36 cellular contexts compared by ENCODE assay signal in genomic region chr11:66271816-66272215, GRCh38. TPM values are rescaled to one million over a fixed set of nuclear protein-coding genes. Genes with fewer than 3 reads are reported as not detected.
DNase-seq lines count a peak whose midpoint lies in the region; ATAC-seq, FAIRE-seq and TF ChIP-seq lines count a peak whose summit lies in the region.
"Had no signal": no experiment of that assay in that cellular context is flagged by ENCODE, and none has a peak within 500 bp of the region (broad histone marks: within the 10 kb centered on the region; RNA-seq: fewer than 3 reads in every experiment).

No MANE protein-coding gene starts in this region.

- CTCF ChIA-PET in activated CD8-positive, alpha-beta T cell treated with anti-CD3 and anti-CD28 coated beads for 36 hours (lab: Charles Lee), result interaction anchor here (0.8 to 7.6 kb wide), 6 partner anchors 10 to 92 kb away, joined by 3 to 37 read pairs (median 4); partner anchors contain the start of gene YIF1A
- CTCF ChIA-PET in activated CD8-positive, alpha-beta T cell treated with anti-CD3 and anti-CD28 coated beads, Interleukin-2, amount 10 ng/mL, durations not matched to agents 7 days and 5 days (lab: Charles Lee), result interaction anchor here (0.6 to 6.6 kb wide), 4 partner anchors 10 to 382 kb away, joined by 3 to 64 read pairs (median 3); no protein-coding TSS in a partner anchor

- H3K27ac Mint-ChIP-seq in activated CD8-positive, alpha-beta T cell treated with anti-CD3 and anti-CD28 coated beads for 36 hours, result peak overlapping the region; percentile 27
- H3K27ac Mint-ChIP-seq in activated CD8-positive, alpha-beta T cell treated with anti-CD3 and anti-CD28 coated beads, Interleukin-2, amount 10 ng/mL, durations not matched to agents 7 days and 5 days, result no peak overlapping the region
- H3K27ac Mint-ChIP-seq in brain (peak overlapping the region in 1 of 5 experiments; percentile 38), neural progenitor cell (no peak overlapping the region)
- H3K27ac Mint-ChIP-seq: activated CD4-positive, alpha-beta T cell treated with anti-CD3 and anti-CD28 coated beads, Interleukin-2, amount 10 ng/mL, durations not matched to agents 7 days and 5 days; activated naive CD4-positive, alpha-beta T cell treated with anti-CD3 and anti-CD28 coated beads for 36 hours; memory B cell had no signal

- no peak overlapping the region for H3K4me2 ChIP-seq in neural progenitor cell
- H3K4me2 ChIP-seq: A549, smooth muscle cell had no signal

- H3K9me3 ChIP-seq in RWPE2 (ENCODE audit: severe bottlenecking) (no peaks in the 10 kb centered on the region), neural progenitor cell (ENCODE audit: low read depth) (no peaks in the 10 kb centered on the region), kidney (ENCODE audit: control insufficient read depth in 1 of 2, low read length in 2 of 2) (no peaks in the 10 kb centered on the region)
- H3K9me3 ChIP-seq: A549, breast epithelium, thyroid gland, uterus had no signal

- H3K27me3 ChIP-seq in RWPE2 (ENCODE audit: insufficient read depth, poor library complexity, severe bottlenecking), result no peaks in the 10 kb centered on the region
- no peaks in the 10 kb centered on the region for H3K27me3 ChIP-seq in neural progenitor cell
- H3K27me3 ChIP-seq: breast epithelium, thyroid gland, uterus had no signal

- intact Hi-C loops in activated CD8-positive, alpha-beta T cell treated with anti-CD3 and anti-CD28 coated beads for 36 hours (cut with micrococcal nuclease), result no loop called here
- intact Hi-C loops in kidney (cut with DNase I), result loop anchor here (10.0 kb wide), 1 partner anchor 47 kb away; no protein-coding TSS in a partner anchor

- DNase-seq in activated CD8-positive, alpha-beta T cell treated with anti-CD3 and anti-CD28 coated beads for 36 hours, result no peak
- DNase-seq in activated CD8-positive, alpha-beta T cell treated with anti-CD3 and anti-CD28 coated beads, Interleukin-2, amount 10 ng/mL, durations not matched to agents 7 days and 5 days, result no peak
- peak; percentile 16 for DNase-seq in RWPE2 (ENCODE audit: low spot score)
- no peak for DNase-seq in neural progenitor cell (ENCODE audit: low spot score)
- DNase-seq in cerebellar nuclear complex (lab: John Stamatoyannopoulos, UW), result no peak
- no peak for DNase-seq in A172 (ENCODE audit: low spot score)
- no peak for DNase-seq in kidney
- DNase-seq: activated CD4-positive, alpha-beta T cell treated with anti-CD3 and anti-CD28 coated beads, Interleukin-2, amount 10 ng/mL, durations not matched to agents 7 days and 5 days; activated naive CD4-positive, alpha-beta T cell treated with anti-CD3 and anti-CD28 coated beads for 36 hours; AML-193; amygdala; DMS153; effector memory CD4-positive, alpha-beta T cell; erythroblast; H7; NCI-H2029; NCI-H526 treated with DMSO at 0.1 percent for 48 hours; PC-3; stimulated activated CD4-positive, alpha-beta T cell treated with anti-CD3 and anti-CD28 coated beads, Interleukin-2, amount 100 ng/mL, for 24 hours; T1000; thyroid gland; uterus; WERI-Rb-1 had no signal

- no peak for FAIRE-seq in kidney (lab: Jason Lieb, UNC)
- FAIRE-seq: A549, colon, GM12892 had no signal

- no peaks in the 10 kb centered on the region for H3K27me3 Mint-ChIP-seq in activated CD8-positive, alpha-beta T cell treated with anti-CD3 and anti-CD28 coated beads for 36 hours
- H3K27me3 Mint-ChIP-seq in activated CD8-positive, alpha-beta T cell treated with anti-CD3 and anti-CD28 coated beads, Interleukin-2, amount 10 ng/mL, durations not matched to agents 7 days and 5 days (ENCODE audit: low read depth), result no peaks in the 10 kb centered on the region
- H3K27me3 Mint-ChIP-seq in brain (peaks cover 10% of the 10 kb centered on the region), neural progenitor cell (ENCODE audit: insufficient read depth, low read depth) (peaks cover 12% of the 10 kb centered on the region)
- H3K27me3 Mint-ChIP-seq: activated CD4-positive, alpha-beta T cell treated with anti-CD3 and anti-CD28 coated beads, Interleukin-2, amount 10 ng/mL, durations not matched to agents 7 days and 5 days; memory B cell had no signal

- no peak for ATAC-seq in activated CD8-positive, alpha-beta T cell treated with anti-CD3 and anti-CD28 coated beads for 36 hours
- ATAC-seq in activated CD8-positive, alpha-beta T cell treated with anti-CD3 and anti-CD28 coated beads, Interleukin-2, amount 10 ng/mL, durations not matched to agents 7 days and 5 days, result no peak
- ATAC-seq in RWPE2 (ENCODE audit: low read depth), result no peak
- ATAC-seq: A549, left lobe of liver, PC-3, right cardiac atrium, Right ventricle myocardium inferior, SK-N-SH treated with all-trans-retinoic acid at 6 μM for 48 hours had no signal

- no peaks in the 10 kb centered on the region for H3K9me3 Mint-ChIP-seq in activated CD8-positive, alpha-beta T cell treated with anti-CD3 and anti-CD28 coated beads for 36 hours
- no peaks in the 10 kb centered on the region for H3K9me3 Mint-ChIP-seq in activated CD8-positive, alpha-beta T cell treated with anti-CD3 and anti-CD28 coated beads, Interleukin-2, amount 10 ng/mL, durations not matched to agents 7 days and 5 days (ENCODE audit: insufficient read depth)
- H3K9me3 Mint-ChIP-seq in brain (peaks cover 0 to 10% (median 0%) of the 10 kb centered on the region in 5 experiments), neural progenitor cell (no peaks in the 10 kb centered on the region)
- H3K9me3 Mint-ChIP-seq: activated CD4-positive, alpha-beta T cell treated with anti-CD3 and anti-CD28 coated beads, Interleukin-2, amount 10 ng/mL, durations not matched to agents 7 days and 5 days; activated naive CD4-positive, alpha-beta T cell treated with anti-CD3 and anti-CD28 coated beads for 36 hours; memory B cell had no signal

- H4K20me1 ChIP-seq in neural progenitor cell (ENCODE audit: low read depth), result peaks cover 26% of the 10 kb centered on the region

- peaks cover 54% of the 10 kb centered on the region for H3K36me3 ChIP-seq in RWPE2 (ENCODE audit: low read depth)
- no peaks in the 10 kb centered on the region for H3K36me3 ChIP-seq in neural progenitor cell
- peaks cover 24 to 31% of the 10 kb centered on the region in 2 donors for H3K36me3 ChIP-seq in kidney (ENCODE audit: control insufficient read depth in 1 of 2, insufficient read depth in 2 of 2, low read length in 2 of 2)
- H3K36me3 ChIP-seq: uterus had no signal

- H3K4me3 Mint-ChIP-seq in activated CD8-positive, alpha-beta T cell treated with anti-CD3 and anti-CD28 coated beads for 36 hours, result no peak overlapping the region
- H3K4me3 Mint-ChIP-seq in activated CD8-positive, alpha-beta T cell treated with anti-CD3 and anti-CD28 coated beads, Interleukin-2, amount 10 ng/mL, durations not matched to agents 7 days and 5 days, result no peak overlapping the region
- H3K4me3 Mint-ChIP-seq in brain, result peak overlapping the region in 4 of 5 experiments; percentile 17 to 38 (median 28)
- peak overlapping the region; percentile 55 for H3K4me3 Mint-ChIP-seq in neural progenitor cell
- H3K4me3 Mint-ChIP-seq: activated CD4-positive, alpha-beta T cell treated with anti-CD3 and anti-CD28 coated beads, Interleukin-2, amount 10 ng/mL, durations not matched to agents 7 days and 5 days; activated naive CD4-positive, alpha-beta T cell treated with anti-CD3 and anti-CD28 coated beads for 36 hours; memory B cell had no signal

- H3K4me3 ChIP-seq in RWPE2 (ENCODE audit: severe bottlenecking) (no peak overlapping the region), neural progenitor cell (no peak overlapping the region), kidney (ENCODE audit: low read length in 2 of 2) (no peak overlapping the region)
- H3K4me3 ChIP-seq: A549, breast epithelium, smooth muscle cell, thyroid gland, uterus had no signal

- H2AFZ ChIP-seq in neural progenitor cell (replicated peaks), result no peak overlapping the region

- H3K36me3 Mint-ChIP-seq in activated CD8-positive, alpha-beta T cell treated with anti-CD3 and anti-CD28 coated beads for 36 hours (ENCODE audit: low read depth), result peaks cover 51% of the 10 kb centered on the region
- H3K36me3 Mint-ChIP-seq in activated CD8-positive, alpha-beta T cell treated with anti-CD3 and anti-CD28 coated beads, Interleukin-2, amount 10 ng/mL, durations not matched to agents 7 days and 5 days (ENCODE audit: low read depth), result peaks cover 59% of the 10 kb centered on the region
- peaks cover 28% of the 10 kb centered on the region for H3K36me3 Mint-ChIP-seq in brain
- H3K36me3 Mint-ChIP-seq in neural progenitor cell, result peaks cover 18% of the 10 kb centered on the region

- peaks cover 26% of the 10 kb centered on the region for H3F3A ChIP-seq in neural progenitor cell (ENCODE audit: low read depth)

- H3K4me1 ChIP-seq in RWPE2 (ENCODE audit: insufficient read depth, poor library complexity, severe bottlenecking) (no peaks in the 10 kb centered on the region), neural progenitor cell (peaks cover 10% of the 10 kb centered on the region), kidney (ENCODE audit: control insufficient read depth in 1 of 2, insufficient read depth in 1 of 2, low read depth in 1 of 2, low read length in 2 of 2) (peaks cover 6 to 8% of the 10 kb centered on the region in 2 donors)

- H3K27ac ChIP-seq in RWPE2 (ENCODE audit: poor library complexity, severe bottlenecking) (no peak overlapping the region), neural progenitor cell (no peak overlapping the region), kidney (ENCODE audit: low read depth in 2 of 2, low read length in 2 of 2) (no peak overlapping the region)
- H3K27ac ChIP-seq: A549, breast epithelium, HL-60, thyroid gland, uterus, WERI-Rb-1 had no signal

- no peak for TF ChIP-seq CTCF in activated CD8-positive, alpha-beta T cell treated with anti-CD3 and anti-CD28 coated beads for 36 hours (IDR thresholded peaks at IDR 0.05)
- TF ChIP-seq CTCF in RWPE2 (IDR thresholded peaks at IDR 0.05; ENCODE audit: poor library complexity, severe bottlenecking) (no peak), brain (conservative IDR thresholded peaks at IDR 0.05) (no peak), neural progenitor cell (IDR thresholded peaks at IDR 0.05) (no peak), kidney (IDR thresholded peaks at IDR 0.05; ENCODE audit: borderline replicate concordance, extremely low read depth, insufficient read depth) (no peak)

- H3K4me1 Mint-ChIP-seq in activated CD8-positive, alpha-beta T cell treated with anti-CD3 and anti-CD28 coated beads for 36 hours (ENCODE audit: low read depth), result peaks cover 29% of the 10 kb centered on the region
- peaks cover 49% of the 10 kb centered on the region for H3K4me1 Mint-ChIP-seq in activated CD8-positive, alpha-beta T cell treated with anti-CD3 and anti-CD28 coated beads, Interleukin-2, amount 10 ng/mL, durations not matched to agents 7 days and 5 days (ENCODE audit: low read depth)
- H3K4me1 Mint-ChIP-seq in brain (peaks cover 35% of the 10 kb centered on the region), neural progenitor cell (peaks cover 19% of the 10 kb centered on the region)

- H3K79me2 ChIP-seq in neural progenitor cell (ENCODE audit: low read depth), result peaks cover 25% of the 10 kb centered on the region

- H3K9ac ChIP-seq in neural progenitor cell (no peak overlapping the region), kidney (ENCODE audit: low read length in 2 of 2) (no peak overlapping the region)

- POLR2A ChIA-PET in activated CD8-positive, alpha-beta T cell treated with anti-CD3 and anti-CD28 coated beads for 36 hours (lab: Charles Lee), result interaction anchor here (3.0 to 6.4 kb wide), 2 partner anchors 9 to 12 kb away, joined by 8 to 76 read pairs; partner anchors contain the start of gene CNIH2
- POLR2A ChIA-PET in activated CD8-positive, alpha-beta T cell treated with anti-CD3 and anti-CD28 coated beads, Interleukin-2, amount 10 ng/mL, durations not matched to agents 7 days and 5 days (lab: Charles Lee), result interaction anchor here (0.7 to 3.0 kb wide), 3 partner anchors 10 to 201 kb away, joined by 3 to 16 read pairs (median 5); no protein-coding TSS in a partner anchor

RNA-seq across cellular contexts. Expression of gene RAB1B, which starts 3.4 kb away (rescaled TPM):
- total RNA-seq in activated CD8-positive, alpha-beta T cell treated with anti-CD3 and anti-CD28 coated beads for 36 hours, result 10 to 100 TPM; 97.9 to 98.2 TPM
- 100 to 1,000 TPM; 160 to 170 TPM for total RNA-seq in activated CD8-positive, alpha-beta T cell treated with anti-CD3 and anti-CD28 coated beads, Interleukin-2, amount 10 ng/mL, durations not matched to agents 7 days and 5 days
- polyA plus RNA-seq in brain (ENCODE audit: insufficient read depth, low read depth, low replicate concordance), result 297 TPM
- total RNA-seq in neural progenitor cell (ENCODE audit: low replicate concordance), result 54.0 and 85.5 TPM in 2 replicates
- total RNA-seq in A172 (2014; rRNA removed; shearing (Covaris generic)), result 132 and 133 TPM in 2 replicates
- total RNA-seq in kidney, result 153 TPM
- 197 TPM for polyA plus RNA-seq in kidney (ENCODE audit: insufficient read depth, low read depth, low replicate concordance)

RNA-seq across cellular contexts. Expression of gene CNIH2, which starts 6.2 kb away (rescaled TPM):
- 1 to 10 TPM in 1 of 2 experiments, under 1 TPM in 1; 0.96 to 2.0 TPM for total RNA-seq in activated CD8-positive, alpha-beta T cell treated with anti-CD3 and anti-CD28 coated beads for 36 hours
- total RNA-seq in activated CD8-positive, alpha-beta T cell treated with anti-CD3 and anti-CD28 coated beads, Interleukin-2, amount 10 ng/mL, durations not matched to agents 7 days and 5 days, result 1 to 10 TPM; 2.7 to 3.6 TPM
- polyA plus RNA-seq in brain (ENCODE audit: insufficient read depth, low read depth, low replicate concordance) (146 TPM), kidney (ENCODE audit: insufficient read depth, low read depth, low replicate concordance) (not detected)
- total RNA-seq in neural progenitor cell (ENCODE audit: low replicate concordance) (5.6 and 5.7 TPM in 2 replicates), kidney (0.63 TPM)
- 0.72 and 1.9 TPM in 2 replicates for total RNA-seq in A172 (2014; rRNA removed; shearing (Covaris generic))
- total RNA-seq: posterior vena cava, Right ventricle myocardium inferior, thyroid gland had no signal

RNA-seq across cellular contexts. Expression of gene KLC2, which starts 14.3 kb away (rescaled TPM):
- 10 to 100 TPM; 32.2 to 35.2 TPM for total RNA-seq in activated CD8-positive, alpha-beta T cell treated with anti-CD3 and anti-CD28 coated beads for 36 hours
- total RNA-seq in activated CD8-positive, alpha-beta T cell treated with anti-CD3 and anti-CD28 coated beads, Interleukin-2, amount 10 ng/mL, durations not matched to agents 7 days and 5 days, result 10 to 100 TPM; 53.5 to 59.8 TPM
- polyA plus RNA-seq in brain (ENCODE audit: insufficient read depth, low read depth, low replicate concordance) (122 TPM), kidney (ENCODE audit: insufficient read depth, low read depth, low replicate concordance) (16.2 TPM)
- total RNA-seq in neural progenitor cell (ENCODE audit: low replicate concordance) (10.6 and 38.2 TPM in 2 replicates), kidney (30.6 TPM)
- total RNA-seq in A172 (2014; rRNA removed; shearing (Covaris generic)), result 21.4 and 28.2 TPM in 2 replicates

RNA-seq across cellular contexts. Expression of gene YIF1A, which starts 17.1 kb away (rescaled TPM):
- 10 to 100 TPM; 57.4 to 64.0 TPM for total RNA-seq in activated CD8-positive, alpha-beta T cell treated with anti-CD3 and anti-CD28 coated beads for 36 hours
- 10 to 100 TPM; 46.6 to 58.6 TPM for total RNA-seq in activated CD8-positive, alpha-beta T cell treated with anti-CD3 and anti-CD28 coated beads, Interleukin-2, amount 10 ng/mL, durations not matched to agents 7 days and 5 days
- 118 TPM for polyA plus RNA-seq in brain (ENCODE audit: insufficient read depth, low read depth, low replicate concordance)
- 19.0 and 41.0 TPM in 2 replicates for total RNA-seq in neural progenitor cell (ENCODE audit: low replicate concordance)
- total RNA-seq in A172 (2014; rRNA removed; shearing (Covaris generic)), result 86.1 and 109 TPM in 2 replicates
- total RNA-seq in kidney, result 92.1 TPM
- polyA plus RNA-seq in kidney (ENCODE audit: insufficient read depth, low read depth, low replicate concordance), result 115 TPM

RNA-seq across cellular contexts. Expression of gene TMEM151A, which starts 19.9 kb away (rescaled TPM):
- not detected for total RNA-seq in activated CD8-positive, alpha-beta T cell treated with anti-CD3 and anti-CD28 coated beads for 36 hours
- total RNA-seq in activated CD8-positive, alpha-beta T cell treated with anti-CD3 and anti-CD28 coated beads, Interleukin-2, amount 10 ng/mL, durations not matched to agents 7 days and 5 days, result not detected
- polyA plus RNA-seq in brain (ENCODE audit: insufficient read depth, low read depth, low replicate concordance) (54.6 TPM), kidney (ENCODE audit: insufficient read depth, low read depth, low replicate concordance) (not detected)
- total RNA-seq in neural progenitor cell (ENCODE audit: low replicate concordance) (0.03 TPM in 1 of 2 replicates, not detected in the other), kidney (0.19 TPM)
- 0.05 TPM in 1 of 2 replicates, not detected in the other for total RNA-seq in A172 (2014; rRNA removed; shearing (Covaris generic))
- total RNA-seq: activated CD4-positive, alpha-beta T cell treated with anti-CD3 and anti-CD28 coated beads, Interleukin-2, amount 10 ng/mL, durations not matched to agents 7 days and 5 days; activated naive CD4-positive, alpha-beta T cell treated with anti-CD3 and anti-CD28 coated beads for 36 hours; PC-3; posterior vena cava had no signal

Comparison
In these comparisons a context has a peak if more than half of its experiments do, and no peak if none do; other contexts are left out.
1. H3K4me3 Mint-ChIP-seq: peak in brain (4 of 5) and neural progenitor cell (single experiment); none in activated CD8-positive, alpha-beta T cell treated with anti-CD3 and anti-CD28 coated beads for 36 hours (single experiment) and activated CD8-positive, alpha-beta T cell treated with anti-CD3 and anti-CD28 coated beads, Interleukin-2, amount 10 ng/mL, durations not matched to agents 7 days and 5 days (single experiment).